Comparison of ENCODE assay signal across 10 cellular contexts in the genomic region with DNA sequence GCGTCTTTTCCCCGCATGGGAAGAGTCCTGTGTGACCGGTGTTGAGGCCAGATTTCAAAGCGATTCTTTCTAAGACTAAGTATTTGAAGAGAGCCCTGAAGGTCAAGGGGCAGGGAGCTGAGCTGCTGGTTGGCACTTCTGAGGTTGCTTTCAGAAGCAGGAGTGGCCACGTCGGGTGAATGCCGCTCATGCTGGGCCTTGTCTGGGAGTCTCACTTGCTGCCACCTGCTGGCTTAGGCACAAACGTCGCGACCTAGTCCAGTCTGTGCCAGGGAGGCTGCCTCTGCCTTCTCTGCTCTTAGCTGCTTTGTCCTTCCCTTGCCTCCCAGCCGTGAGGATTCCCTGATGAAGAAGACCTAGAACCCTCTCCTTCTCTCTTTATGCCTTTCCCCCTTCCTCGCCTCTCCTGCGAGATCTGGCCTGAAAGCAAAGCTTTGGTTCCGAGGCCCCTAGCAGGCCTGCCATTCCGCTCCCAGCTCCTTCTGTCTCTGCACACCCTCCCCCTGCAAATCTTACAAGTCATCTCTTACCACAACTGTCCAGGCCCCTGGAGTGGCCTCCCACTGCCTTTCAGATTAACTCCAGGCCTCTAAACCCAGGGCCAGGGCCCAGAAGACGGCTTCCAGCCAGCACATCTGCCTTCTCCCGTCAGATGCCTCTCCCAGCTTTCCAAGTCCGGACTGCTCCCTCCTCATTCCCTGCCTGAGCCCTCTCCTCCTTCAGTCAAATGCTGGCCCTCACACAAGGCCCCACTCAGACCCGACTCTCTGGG. TPM values are rescaled to one million over a fixed set of nuclear protein-coding genes. Genes with fewer than 3 reads are reported as not detected.
DNase-seq lines count a peak whose midpoint lies in the region; ATAC-seq and TF ChIP-seq lines count a peak whose summit lies in the region.
"Had no signal": no experiment of that assay in that cellular context is flagged by ENCODE, and none has a peak within 500 bp of the region (broad histone marks: within the 10 kb centered on the region; RNA-seq: fewer than 3 reads in every experiment).

No MANE protein-coding gene starts in this region.

- H4K20me1 ChIP-seq in MM.1S (ENCODE audit: insufficient read depth, low read length), result no peaks in the 10 kb centered on the region

- peak; percentile 70 for DNase-seq in ELR (ENCODE audit: low read depth)
- peak; percentile 34 for DNase-seq in MM.1S
- DNase-seq in activated CD4-positive, alpha-beta memory T cell treated with anti-CD3 and anti-CD28 coated beads, Interleukin-2, amount 10 ng/mL, durations not matched to agents 7 days and 5 days, result peak; percentile 65
- peak; percentile 43 for DNase-seq in fibroblast of the conjunctiva (ENCODE audit: low read depth)
- no peak for DNase-seq in osteocyte (ENCODE audit: extremely low spot score, unreplicated experiment)

- H3K9ac ChIP-seq in MM.1S (ENCODE audit: low read length), result no peak overlapping the region

- H3K27me3 Mint-ChIP-seq in activated CD4-positive, alpha-beta memory T cell treated with anti-CD3 and anti-CD28 coated beads, Interleukin-2, amount 10 ng/mL, durations not matched to agents 7 days and 5 days, result no peaks in the 10 kb centered on the region
- no peaks in the 10 kb centered on the region for H3K27me3 Mint-ChIP-seq in osteocyte (ENCODE audit: unreplicated experiment)

- no peak overlapping the region for H2AFZ ChIP-seq in MM.1S (ENCODE audit: low read length)

- no peak overlapping the region for H3K4me3 ChIP-seq in MM.1S (ENCODE audit: low read length)
- H3K4me3 ChIP-seq: skin epidermis had no signal

- H3F3A ChIP-seq in MM.1S (ENCODE audit: insufficient read depth, low read length), result no peaks in the 10 kb centered on the region

- peaks cover 20% of the 10 kb centered on the region for H3K4me1 Mint-ChIP-seq in activated CD4-positive, alpha-beta memory T cell treated with anti-CD3 and anti-CD28 coated beads, Interleukin-2, amount 10 ng/mL, durations not matched to agents 7 days and 5 days
- H3K4me1 Mint-ChIP-seq in osteocyte (ENCODE audit: unreplicated experiment), result no peaks in the 10 kb centered on the region

- H3K4me3 Mint-ChIP-seq in activated CD4-positive, alpha-beta memory T cell treated with anti-CD3 and anti-CD28 coated beads, Interleukin-2, amount 10 ng/mL, durations not matched to agents 7 days and 5 days, result no peak overlapping the region
- H3K4me3 Mint-ChIP-seq in osteocyte (ENCODE audit: unreplicated experiment), result no peak overlapping the region
- H3K4me3 Mint-ChIP-seq: T-helper 1 cell treated with Interleukin-12 subunit alpha and Interleukin-12 subunit beta and Interleukin-4 antibody, amounts not matched to agents 30 μg/mL and 1 μg/mL, for 36 hours had no signal

- no peak for ATAC-seq in GM18870 (IDR thresholded peaks at IDR 0.05; ENCODE audit: unreplicated experiment)
- ATAC-seq in GM18858 (IDR thresholded peaks at IDR 0.05; ENCODE audit: unreplicated experiment), result no peak
- no peak for ATAC-seq in HG02763 (IDR thresholded peaks at IDR 0.05; ENCODE audit: unreplicated experiment)

- CTCF ChIA-PET in activated CD4-positive, alpha-beta memory T cell treated with anti-CD3 and anti-CD28 coated beads, Interleukin-2, amount 10 ng/mL, durations not matched to agents 7 days and 5 days (lab: Charles Lee), result interaction anchor here (1.1 to 3.2 kb wide), 6 partner anchors 8 to 410 kb away, joined by 3 to 41 read pairs (median 4); partner anchors contain the start of genes CTNS and SHPK

- no peaks in the 10 kb centered on the region for H3K4me1 ChIP-seq in MM.1S (ENCODE audit: low read length)

- H3K9me3 Mint-ChIP-seq in activated CD4-positive, alpha-beta memory T cell treated with anti-CD3 and anti-CD28 coated beads, Interleukin-2, amount 10 ng/mL, durations not matched to agents 7 days and 5 days, result no peaks in the 10 kb centered on the region
- no peaks in the 10 kb centered on the region for H3K9me3 Mint-ChIP-seq in osteocyte (ENCODE audit: unreplicated experiment)
- H3K9me3 Mint-ChIP-seq: T-helper 1 cell treated with Interleukin-12 subunit alpha and Interleukin-12 subunit beta and Interleukin-4 antibody, amounts not matched to agents 30 μg/mL and 1 μg/mL, for 36 hours had no signal

- no peaks in the 10 kb centered on the region for H3K36me3 ChIP-seq in MM.1S (replicated peaks; ENCODE audit: insufficient read depth, low read length)

- POLR2A ChIA-PET in activated CD4-positive, alpha-beta memory T cell treated with anti-CD3 and anti-CD28 coated beads, Interleukin-2, amount 10 ng/mL, durations not matched to agents 7 days and 5 days (lab: Charles Lee), result interaction anchor here (1.1 to 1.3 kb wide), 2 partner anchors 12 to 47 kb away, joined by 3 read pairs; partner anchors contain the start of genes CTNS and SHPK

- no peaks in the 10 kb centered on the region for H3K27me3 ChIP-seq in MM.1S (replicated peaks; ENCODE audit: insufficient read depth, low read length)

- no peak overlapping the region for H3K4me2 ChIP-seq in MM.1S (ENCODE audit: low read depth, low read length)

- H3K9me3 ChIP-seq in MM.1S (replicated peaks; ENCODE audit: insufficient read depth, low read length), result no peaks in the 10 kb centered on the region

- H3K27ac ChIP-seq in MM.1S (ENCODE audit: low read length), result no peak overlapping the region

- H3K27ac Mint-ChIP-seq in activated CD4-positive, alpha-beta memory T cell treated with anti-CD3 and anti-CD28 coated beads, Interleukin-2, amount 10 ng/mL, durations not matched to agents 7 days and 5 days, result no peak overlapping the region
- no peak overlapping the region for H3K27ac Mint-ChIP-seq in osteocyte (ENCODE audit: unreplicated experiment)
- H3K27ac Mint-ChIP-seq: T-helper 1 cell treated with Interleukin-12 subunit alpha and Interleukin-12 subunit beta and Interleukin-4 antibody, amounts not matched to agents 30 μg/mL and 1 μg/mL, for 36 hours had no signal

- H3K9me2 ChIP-seq in MM.1S (replicated peaks; ENCODE audit: insufficient read depth, low read length), result no peaks in the 10 kb centered on the region

- H3K79me2 ChIP-seq in MM.1S (ENCODE audit: low read length), result no peaks in the 10 kb centered on the region

- peaks cover 25% of the 10 kb centered on the region for H3K36me3 Mint-ChIP-seq in activated CD4-positive, alpha-beta memory T cell treated with anti-CD3 and anti-CD28 coated beads, Interleukin-2, amount 10 ng/mL, durations not matched to agents 7 days and 5 days (ENCODE audit: low read depth)
- H3K36me3 Mint-ChIP-seq in osteocyte (ENCODE audit: unreplicated experiment), result peaks cover 10% of the 10 kb centered on the region

- TF ChIP-seq CTCF in MM.1S (IDR thresholded peaks at IDR 0.05; ENCODE audit: low read length) (peak; percentile 41), osteocyte (IDR thresholded peaks at IDR 0.05) (peak; percentile 54)

RNA-seq across cellular contexts. Expression of gene CTNS, which starts 11.4 kb away (rescaled TPM):
- total RNA-seq in activated CD4-positive, alpha-beta memory T cell treated with anti-CD3 and anti-CD28 coated beads, Interleukin-2, amount 10 ng/mL, durations not matched to agents 7 days and 5 days, result 10 to 100 TPM; 24.5 to 26.5 TPM
- 23.8 and 24.9 TPM in 2 replicates for total RNA-seq in osteocyte

RNA-seq across cellular contexts. Expression of gene SHPK, which starts 11.9 kb away (rescaled TPM):
- 10 to 100 TPM; 10.4 TPM for total RNA-seq in activated CD4-positive, alpha-beta memory T cell treated with anti-CD3 and anti-CD28 coated beads, Interleukin-2, amount 10 ng/mL, durations not matched to agents 7 days and 5 days
- 8.5 and 9.8 TPM in 2 replicates for total RNA-seq in osteocyte

RNA-seq across cellular contexts. Expression of gene TAX1BP3, which starts 20.4 kb away (rescaled TPM):
- total RNA-seq in activated CD4-positive, alpha-beta memory T cell treated with anti-CD3 and anti-CD28 coated beads, Interleukin-2, amount 10 ng/mL, durations not matched to agents 7 days and 5 days, result 10 to 100 TPM; 23.2 to 25.0 TPM
- total RNA-seq in osteocyte, result 149 TPM in 2 replicates

RNA-seq across cellular contexts. Expression of gene EMC6, which starts 20.7 kb away (rescaled TPM):
- total RNA-seq in activated CD4-positive, alpha-beta memory T cell treated with anti-CD3 and anti-CD28 coated beads, Interleukin-2, amount 10 ng/mL, durations not matched to agents 7 days and 5 days, result 10 to 100 TPM; 40.4 to 41.6 TPM
- 37.0 and 43.8 TPM in 2 replicates for total RNA-seq in osteocyte

RNA-seq across cellular contexts. Expression of gene TRPV1, which starts 38.7 kb away (rescaled TPM):
- 1 to 10 TPM; 3.8 to 5.1 TPM for total RNA-seq in activated CD4-positive, alpha-beta memory T cell treated with anti-CD3 and anti-CD28 coated beads, Interleukin-2, amount 10 ng/mL, durations not matched to agents 7 days and 5 days
- total RNA-seq in osteocyte, result 4.0 and 4.5 TPM in 2 replicates
